ENCODE assay signal across 8 cellular contexts in the genomic region with DNA sequence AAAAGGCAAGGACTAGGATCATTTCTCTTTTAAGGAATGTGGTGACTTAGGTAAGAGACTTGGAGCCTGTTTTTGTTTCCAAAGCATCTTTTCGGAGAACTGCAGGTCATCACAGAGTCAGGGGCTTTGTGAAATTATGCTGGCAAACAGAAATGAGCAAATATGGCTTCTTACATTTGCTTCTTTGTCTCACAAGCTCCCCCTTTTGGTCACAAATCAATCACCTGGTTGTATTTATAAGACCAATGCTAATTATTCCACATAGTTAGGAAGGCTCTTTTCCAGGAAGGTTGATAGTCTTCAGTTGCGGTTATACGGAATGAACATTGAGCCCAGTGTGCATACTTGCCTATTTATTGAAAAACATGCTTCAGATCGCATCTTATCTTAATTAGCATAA. TPM values are rescaled to one million over a fixed set of nuclear protein-coding genes. Genes with fewer than 3 reads are reported as not detected.
A peak's percentile ranks its signal among the peaks of the same experiment; 100 is the strongest.
DNase-seq lines count a peak whose midpoint lies in the region; ATAC-seq and TF ChIP-seq lines count a peak whose summit lies in the region.

No MANE protein-coding gene starts in this region.

- TF ChIP-seq CTCF in CD14-positive monocyte (IDR thresholded peaks at IDR 0.05): peak; percentile 8

- H3K4me3 Mint-ChIP-seq in CD14-positive monocyte: no peak overlapping the region
- no peak overlapping the region for H3K4me3 Mint-ChIP-seq in activated T-cell treated with anti-CD3 and anti-CD28 coated beads, Interleukin-2, amount 50 U/mL, for 24 hours

- peaks cover 2 to 6% (median 5%) of the 10 kb centered on the region in 3 donors for H3K27me3 Mint-ChIP-seq in CD14-positive monocyte (ENCODE audit: low read depth in 3 of 3)
- H3K27me3 Mint-ChIP-seq in activated T-cell treated with anti-CD3 and anti-CD28 coated beads, Interleukin-2, amount 50 U/mL, for 24 hours: peaks cover 52% of the 10 kb centered on the region

- no peaks in the 10 kb centered on the region for H3K36me3 ChIP-seq in SJCRH30

- no peaks in the 10 kb centered on the region for H3K9me3 ChIP-seq in SJCRH30 (replicated peaks)

- no peak for DNase-seq in CD14-positive monocyte (ENCODE audit: low spot score)
- DNase-seq in SJCRH30: peak; percentile 4 to 37
- peak; percentile 15 for DNase-seq in iPS DF 19.7 (ENCODE audit: low read depth, low spot score)
- DNase-seq in activated T-cell treated with anti-CD3 and anti-CD28 coated beads, Interleukin-2, amount 50 U/mL, for 24 hours: no peak

- intact Hi-C loops in CD14-positive monocyte (cut with micrococcal nuclease): no loop called here

- H3K27ac Mint-ChIP-seq in CD14-positive monocyte: no peak overlapping the region
- no peak overlapping the region for H3K27ac Mint-ChIP-seq in activated T-cell treated with anti-CD3 and anti-CD28 coated beads, Interleukin-2, amount 50 U/mL, for 24 hours

- H3K4me1 ChIP-seq in SJCRH30: no peaks in the 10 kb centered on the region

- H3K9me3 Mint-ChIP-seq in CD14-positive monocyte: peaks cover 0 to under 1% (median 0%) of the 10 kb centered on the region in 7 donors
- H3K9me3 Mint-ChIP-seq in activated T-cell treated with anti-CD3 and anti-CD28 coated beads, Interleukin-2, amount 50 U/mL, for 24 hours: no peaks in the 10 kb centered on the region

- H3K36me3 Mint-ChIP-seq in CD14-positive monocyte: no peaks in the 10 kb centered on the region
- H3K36me3 Mint-ChIP-seq in activated T-cell treated with anti-CD3 and anti-CD28 coated beads, Interleukin-2, amount 50 U/mL, for 24 hours (ENCODE audit: low read depth): no peaks in the 10 kb centered on the region

- no peaks in the 10 kb centered on the region for H3K27me3 ChIP-seq in SJCRH30

- ATAC-seq in HG02678 (IDR thresholded peaks at IDR 0.05; ENCODE audit: unreplicated experiment) (peak; percentile 62), GM19324 (IDR thresholded peaks at IDR 0.05; ENCODE audit: low FRiP score, unreplicated experiment) (no peak), GM21381 (IDR thresholded peaks at IDR 0.05; ENCODE audit: unreplicated experiment) (no peak), GM21367 (IDR thresholded peaks at IDR 0.05; ENCODE audit: unreplicated experiment) (no peak)

- no peak overlapping the region for H3K4me3 ChIP-seq in SJCRH30

- H3K27ac ChIP-seq in SJCRH30: no peak overlapping the region

- H3K4me1 Mint-ChIP-seq in CD14-positive monocyte: no peaks in the 10 kb centered on the region
- no peaks in the 10 kb centered on the region for H3K4me1 Mint-ChIP-seq in activated T-cell treated with anti-CD3 and anti-CD28 coated beads, Interleukin-2, amount 50 U/mL, for 24 hours (ENCODE audit: low read depth)

RNA-seq across cellular contexts. Expression of a gene that starts 34.6 kb away (rescaled TPM):
- polyA plus RNA-seq in CD14-positive monocyte: under 1 TPM in 1 of 2 donors, not detected in 1; 0.02 TPM
- total RNA-seq in SJCRH30 (2014; rRNA removed; shearing (Covaris generic)): 0.32 and 0.41 TPM in 2 replicates

RNA-seq across cellular contexts. Expression of a gene that starts 36.1 kb away (rescaled TPM):
- polyA plus RNA-seq in CD14-positive monocyte: not detected
- not detected in 2 replicates for total RNA-seq in SJCRH30 (2014; rRNA removed; shearing (Covaris generic))

Comparison
In these comparisons a context has a peak if more than half of its experiments do, and no peak if none do; other contexts are left out.
1. DNase-seq: peak in SJCRH30 (2 of 2) and iPS DF 19.7 (single experiment); none in CD14-positive monocyte (single experiment) and activated T-cell treated with anti-CD3 and anti-CD28 coated beads, Interleukin-2, amount 50 U/mL, for 24 hours (single experiment).